12 cellular contexts compared by ENCODE assay signal in the genomic region with DNA sequence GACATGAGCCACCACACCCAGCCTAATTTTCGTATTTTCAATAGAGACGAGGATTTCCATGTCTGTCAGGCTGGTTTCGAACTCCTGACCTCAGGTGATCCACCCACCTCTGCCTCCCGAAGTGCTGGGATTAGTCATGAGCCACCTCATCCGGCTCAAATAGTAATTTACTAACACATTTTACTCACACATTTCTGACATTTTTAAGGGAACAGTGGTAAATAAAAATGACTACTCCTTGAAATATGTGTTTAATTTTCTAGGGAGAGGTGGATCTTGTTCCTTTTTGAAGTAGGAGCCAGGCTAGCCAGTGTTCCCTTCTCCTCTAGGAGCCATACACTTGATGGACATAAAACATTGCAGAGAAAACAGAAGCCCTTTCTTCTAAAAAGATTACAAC. TPM values are rescaled to one million over a fixed set of nuclear protein-coding genes. Genes with fewer than 3 reads are reported as not detected.
DNase-seq lines count a peak whose midpoint lies in the region; ATAC-seq lines count a peak whose summit lies in the region.
"Had no signal": no experiment of that assay in that cellular context is flagged by ENCODE, and none has a peak within 500 bp of the region (broad histone marks: within the 10 kb centered on the region; RNA-seq: fewer than 3 reads in every experiment).

No MANE protein-coding gene starts in this region.

- H3K27me3 ChIP-seq in GM23248 (replicated peaks; ENCODE audit: insufficient read depth): no peaks in the 10 kb centered on the region
- H3K27me3 ChIP-seq: vagina had no signal

- H3K9me2 ChIP-seq in GM23248 (ENCODE audit: insufficient read depth): no peaks in the 10 kb centered on the region

- H3K9ac ChIP-seq in GM23248: no peak overlapping the region

- H3K27ac ChIP-seq in GM23248 (peak overlapping the region; percentile 71), epithelial cell of prostate (peak overlapping the region; percentile 61)
- H3K27ac ChIP-seq: vagina had no signal

- no peak overlapping the region for H2AFZ ChIP-seq in GM23248

- no peak for ATAC-seq in HG02642 (IDR thresholded peaks at IDR 0.05; ENCODE audit: poor library complexity, unreplicated experiment)
- no peak for ATAC-seq in HG02970 (IDR thresholded peaks at IDR 0.05; ENCODE audit: low FRiP score, unreplicated experiment)
- ATAC-seq: esophagus mucosa had no signal

- no peak overlapping the region for H3K4me3 ChIP-seq in GM23248
- H3K4me3 ChIP-seq: vagina had no signal

- intact Hi-C loops in posterior vena cava (cut with DNase I): no loop called here

- H3K36me3 ChIP-seq in GM23248 (ENCODE audit: low read depth): no peaks in the 10 kb centered on the region
- H3K36me3 ChIP-seq: vagina had no signal

- WGBS in GM23248 (ENCODE audit: low coverage in 1 of 2, low lambda C conversion rate in 2 of 2, missing lambda C conversion rate in 2 of 2), 2 experiments: 17 to 19% methylated on average over 5 of the region's 5 CpGs

- no peaks in the 10 kb centered on the region for H3K79me2 ChIP-seq in GM23248 (ENCODE audit: insufficient read depth)

- no peak overlapping the region for H3K4me2 ChIP-seq in GM23248 (ENCODE audit: unreplicated experiment)

- H3K4me1 ChIP-seq in GM23248 (ENCODE audit: insufficient read depth): peaks cover 39% of the 10 kb centered on the region
- H3K4me1 ChIP-seq: vagina had no signal

- DNase-seq in GM23248 (peak; percentile 82), RPMI7951 (ENCODE audit: low read depth) (peak; percentile 61), epithelial cell of prostate (ENCODE audit: low read depth, low spot score) (peak; percentile 29), posterior vena cava (ENCODE audit: low spot score) (peak; percentile 6), Kasumi-1 (lab: John Stamatoyannopoulos, UW) (no peak)
- DNase-seq: activated B cell treated with CpG ODN at 0.5 μM for 24 hours; NCI-H2171 treated with DMSO at 0.1 percent for 48 hours; stimulated activated naive CD4-positive, alpha-beta T cell treated with Interleukin-2 at 50 U/mL for 16 hours had no signal

- in situ Hi-C loops in GM23248 (cut with MboI): no loop called here

- no peaks in the 10 kb centered on the region for H3K9me3 ChIP-seq in GM23248 (ENCODE audit: low read depth)
- H3K9me3 ChIP-seq: vagina had no signal

- H3F3A ChIP-seq in GM23248 (ENCODE audit: insufficient read depth): peaks cover 38% of the 10 kb centered on the region

- H4K20me1 ChIP-seq in GM23248 (ENCODE audit: insufficient read depth): no peaks in the 10 kb centered on the region

RNA-seq across cellular contexts. Expression of a gene that starts 55.2 kb away (rescaled TPM):
- total RNA-seq in GM23248 (2014; rRNA removed; shearing (Covaris generic)): 110 and 112 TPM in 2 replicates
- polyA plus RNA-seq in GM23248 (2016; fragmentation: Nextera tagmentation; extraction: Ambion mirVana): 42.8 and 46.4 TPM in 2 replicates
- total RNA-seq in RPMI7951 (2014; rRNA removed; shearing (Covaris generic)): 35.0 and 46.0 TPM in 2 replicates
- 10 to 100 TPM; 60.3 to 69.5 TPM for total RNA-seq in posterior vena cava

Comparison
In these comparisons a context has a peak if more than half of its experiments do, and no peak if none do; other contexts are left out.
1. DNase-seq: peak in GM23248 (single experiment), RPMI7951 (single experiment), epithelial cell of prostate (single experiment) and posterior vena cava (single experiment); none in Kasumi-1 (0 of 2).